Comparison of ENCODE assay signal across 1 cellular context in genomic region chr19:35861640-35862160, GRCh38.
TF ChIP-seq lines count a peak whose summit lies in the region.

No MANE protein-coding gene starts in this region.

TF ChIP-seq in SK-N-SH treated with all-trans-retinoic acid at 6 μM for 48 hours, 23 proteins besides CTCF, POLR2A, EP300 and RAD21:
- TF ChIP-seq PATZ1 (CRISPR knock-in tag; IDR thresholded peaks at IDR 0.05; ENCODE audit: borderline replicate concordance) (no peak), ZC3H10 (CRISPR knock-in tag; IDR thresholded peaks at IDR 0.05) (no peak), SNAI2 (CRISPR knock-in tag; IDR thresholded peaks at IDR 0.05) (no peak), GLIS3 (CRISPR knock-in tag; IDR thresholded peaks at IDR 0.05) (no peak), CSDC2 (CRISPR knock-in tag; IDR thresholded peaks at IDR 0.05) (no peak), ZFP3 (CRISPR knock-in tag; IDR thresholded peaks at IDR 0.05) (no peak), CSRNP3 (CRISPR knock-in tag; IDR thresholded peaks at IDR 0.05) (no peak), TCF4 (CRISPR knock-in tag; IDR thresholded peaks at IDR 0.05; ENCODE audit: borderline replicate concordance) (no peak), OSR1 (CRISPR knock-in tag; IDR thresholded peaks at IDR 0.05) (no peak), ZFP30 (CRISPR knock-in tag; IDR thresholded peaks at IDR 0.05) (no peak)
- TF ChIP-seq, protein P1, sequence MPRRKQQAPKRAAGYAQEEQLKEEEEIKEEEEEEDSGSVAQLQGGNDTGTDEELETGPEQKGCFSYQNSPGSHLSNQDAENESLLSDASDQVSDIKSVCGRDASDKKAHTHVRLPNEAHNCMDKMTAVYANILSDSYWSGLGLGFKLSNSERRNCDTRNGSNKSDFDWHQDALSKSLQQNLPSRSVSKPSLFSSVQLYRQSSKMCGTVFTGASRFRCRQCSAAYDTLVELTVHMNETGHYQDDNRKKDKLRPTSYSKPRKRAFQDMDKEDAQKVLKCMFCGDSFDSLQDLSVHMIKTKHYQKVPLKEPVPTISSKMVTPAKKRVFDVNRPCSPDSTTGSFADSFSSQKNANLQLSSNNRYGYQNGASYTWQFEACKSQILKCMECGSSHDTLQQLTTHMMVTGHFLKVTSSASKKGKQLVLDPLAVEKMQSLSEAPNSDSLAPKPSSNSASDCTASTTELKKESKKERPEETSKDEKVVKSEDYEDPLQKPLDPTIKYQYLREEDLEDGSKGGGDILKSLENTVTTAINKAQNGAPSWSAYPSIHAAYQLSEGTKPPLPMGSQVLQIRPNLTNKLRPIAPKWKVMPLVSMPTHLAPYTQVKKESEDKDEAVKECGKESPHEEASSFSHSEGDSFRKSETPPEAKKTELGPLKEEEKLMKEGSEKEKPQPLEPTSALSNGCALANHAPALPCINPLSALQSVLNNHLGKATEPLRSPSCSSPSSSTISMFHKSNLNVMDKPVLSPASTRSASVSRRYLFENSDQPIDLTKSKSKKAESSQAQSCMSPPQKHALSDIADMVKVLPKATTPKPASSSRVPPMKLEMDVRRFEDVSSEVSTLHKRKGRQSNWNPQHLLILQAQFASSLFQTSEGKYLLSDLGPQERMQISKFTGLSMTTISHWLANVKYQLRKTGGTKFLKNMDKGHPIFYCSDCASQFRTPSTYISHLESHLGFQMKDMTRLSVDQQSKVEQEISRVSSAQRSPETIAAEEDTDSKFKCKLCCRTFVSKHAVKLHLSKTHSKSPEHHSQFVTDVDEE (CRISPR knock-in tag; IDR thresholded peaks at IDR 0.05) = no peak
